ENCODE assay signal across 8 cellular contexts in genomic region chr9:131734165-131734610, GRCh38. TPM values are rescaled to one million over a fixed set of nuclear protein-coding genes. Genes with fewer than 3 reads are reported as not detected.
A peak's percentile ranks its signal among the peaks of the same experiment; 100 is the strongest.
DNase-seq lines count a peak whose midpoint lies in the region; ATAC-seq and TF ChIP-seq lines count a peak whose summit lies in the region.

No MANE protein-coding gene starts in this region.

- H3K36me3 Mint-ChIP-seq in brain: peaks cover 7% of the 10 kb centered on the region

- H3K36me3 ChIP-seq in PC-9 (ENCODE audit: low read depth) (no peaks in the 10 kb centered on the region), mucosa of rectum (ENCODE audit: control insufficient read depth in 2 of 2, insufficient read depth in 2 of 2, low read length in 2 of 2) (no peaks in the 10 kb centered on the region)

- H3K4me3 Mint-ChIP-seq in brain: peak overlapping the region in 1 of 5 experiments; percentile 70

- ATAC-seq in HG03139 (IDR thresholded peaks at IDR 0.05; ENCODE audit: unreplicated experiment): no peak

- no peak overlapping the region for H2AFZ ChIP-seq in PC-9

- no TSS peak for BruUV-seq in PC-9 (replicated peaks; lab: Mats Ljungman, UMichigan)

- TF ChIP-seq CTCF in PC-9 (conservative IDR thresholded peaks at IDR 0.05): no peak
- TF ChIP-seq CTCF in brain (conservative IDR thresholded peaks at IDR 0.05): no peak

- H3K27me3 Mint-ChIP-seq in brain: peaks cover 3% of the 10 kb centered on the region

- H3K27ac Mint-ChIP-seq in brain: peak overlapping the region in 3 of 5 experiments; percentile 57 to 82 (median 81)

- CTCF ChIA-PET in PC-9 (lab: Charles Lee): interaction anchor here (1.4 kb wide), 1 partner anchor 15 kb away, joined by 6 read pairs; no protein-coding TSS in a partner anchor
- CTCF ChIA-PET in HEK293T (lab: Yijun Ruan, JAX): no interaction called here

- H3K4me3 ChIP-seq in PC-9 (peak overlapping the region; percentile 27; the same call in 1 of the 2 replicates), mucosa of rectum (ENCODE audit: low read length in 2 of 2) (peak overlapping the region in 1 of 2 donors; percentile 39)

- H3K4me1 ChIP-seq in PC-9 (replicated peaks; ENCODE audit: insufficient read depth) (peaks cover 67% of the 10 kb centered on the region), mucosa of rectum (ENCODE audit: control insufficient read depth in 2 of 2, insufficient read depth in 2 of 2, low read length in 2 of 2) (peaks cover 69 to 72% of the 10 kb centered on the region in 2 donors)

- intact Hi-C loops in PC-9 (cut with micrococcal nuclease; ENCODE audit: unreplicated experiment): loop anchor here (1.0 kb wide), 1 partner anchor 76 kb away; no protein-coding TSS in a partner anchor

- no peaks in the 10 kb centered on the region for H3K9me3 Mint-ChIP-seq in brain

- H3K4me1 Mint-ChIP-seq in brain: peaks cover 89% of the 10 kb centered on the region

- H3K27ac ChIP-seq in PC-9: peak overlapping the region; percentile 82
- H3K27ac ChIP-seq in mucosa of rectum (ENCODE audit: low read depth in 2 of 2, low read length in 2 of 2): peak overlapping the region; percentile 77 to 81

- H3K4me2 ChIP-seq in PC-9: peak overlapping the region; percentile 57

- H3F3A ChIP-seq in PC-9 (ENCODE audit: insufficient read depth, low read depth): peaks cover 35% of the 10 kb centered on the region

- H3K9ac ChIP-seq in mucosa of rectum (ENCODE audit: low read depth in 1 of 2, low read length in 2 of 2): peak overlapping the region; percentile 1 to 30

- peaks cover 22% of the 10 kb centered on the region for H4K20me1 ChIP-seq in PC-9 (ENCODE audit: insufficient read depth)

- peak; percentile 59 for DNase-seq in activated T-cell treated with anti-CD3 and anti-CD28 coated beads, Interleukin-2, amount 50 U/mL, for 1 hour
- no peak for DNase-seq in activated T-cell treated with anti-CD3 and anti-CD28 coated beads for 4 hours
- DNase-seq in PC-9: peak; percentile 85 to 90
- DNase-seq in iPS-NIHi7 (ENCODE audit: extremely low spot score): no peak
- DNase-seq in HEK293T (ENCODE audit: extremely low spot score): no peak

- peaks cover 63% of the 10 kb centered on the region for H3K79me2 ChIP-seq in PC-9 (ENCODE audit: low read depth)

- H3K27me3 ChIP-seq in PC-9 (ENCODE audit: insufficient read depth, low read depth): no peaks in the 10 kb centered on the region
- no peaks in the 10 kb centered on the region for H3K27me3 ChIP-seq in mucosa of rectum (ENCODE audit: control insufficient read depth in 2 of 2, insufficient read depth in 2 of 2, low read length in 2 of 2)

- POLR2A ChIA-PET in PC-9 (lab: Charles Lee; ENCODE audit: unreplicated experiment) (interaction anchor here (0.6 to 1.5 kb wide), 8 partner anchors 49 to 1600 kb away, joined by 3 to 12 read pairs (median 6); no protein-coding TSS in a partner anchor), HEK293T (lab: Yijun Ruan, JAX) (interaction anchor here (0.9 kb wide), 1 partner anchor 203 kb away, joined by 3 read pairs; the partner anchor contains the start of gene UCK1)

- H3K9me3 ChIP-seq in PC-9 (ENCODE audit: insufficient read depth, low read depth) (no peaks in the 10 kb centered on the region), mucosa of rectum (ENCODE audit: control insufficient read depth in 2 of 2, low read length in 2 of 2) (no peaks in the 10 kb centered on the region)

- no peaks in the 10 kb centered on the region for H3K9me2 ChIP-seq in PC-9 (ENCODE audit: insufficient read depth)

TF ChIP-seq in HEK293T, 16 proteins besides CTCF, POLR2A, EP300 and RAD21:
- TF ChIP-seq LEF1 (IDR thresholded peaks at IDR 0.05; ENCODE audit: borderline replicate concordance) (no peak), FOXM1 (IDR thresholded peaks at IDR 0.05; ENCODE audit: borderline replicate concordance) (no peak), CTBP1 (IDR thresholded peaks at IDR 0.05; ENCODE audit: borderline replicate concordance) (no peak), ELF4 (IDR thresholded peaks at IDR 0.05) (no peak), FOXA1 (IDR thresholded peaks at IDR 0.05) (no peak), FOXK2 (IDR thresholded peaks at IDR 0.05) (no peak), ARNT (IDR thresholded peaks at IDR 0.05) (no peak), SUZ12 (IDR thresholded peaks at IDR 0.05) (no peak), SP1 (IDR thresholded peaks at IDR 0.05) (no peak), L3MBTL2 (conservative IDR thresholded peaks at IDR 0.05) (no peak), PKNOX1 (IDR thresholded peaks at IDR 0.05) (no peak), HDGF (IDR thresholded peaks at IDR 0.05; ENCODE audit: borderline replicate concordance) (no peak), BHLHE40 (IDR thresholded peaks at IDR 0.05; ENCODE audit: borderline replicate concordance) (no peak)

RNA-seq across cellular contexts. Expression of gene RAPGEF1, which starts 5.7 kb away (rescaled TPM):
- total RNA-seq in PC-9 (2021): 66.5 and 76.0 TPM in 2 replicates
- polyA plus RNA-seq in brain (ENCODE audit: insufficient read depth, low read depth, low replicate concordance): 44.2 TPM

Comparison
In these comparisons a context has a peak if more than half of its experiments do, and no peak if none do; other contexts are left out.
1. DNase-seq: peak in activated T-cell treated with anti-CD3 and anti-CD28 coated beads, Interleukin-2, amount 50 U/mL, for 1 hour (single experiment) and PC-9 (2 of 2); none in activated T-cell treated with anti-CD3 and anti-CD28 coated beads for 4 hours (single experiment), iPS-NIHi7 (single experiment) and HEK293T (single experiment).